Comparison of ENCODE assay signal across 9 cellular contexts in genomic region chr6:26184492-26184891, GRCh38.
DNase-seq lines count a peak whose midpoint lies in the region; ATAC-seq, FAIRE-seq and TF ChIP-seq lines count a peak whose summit lies in the region.
"Had no signal": no experiment of that assay in that cellular context is flagged by ENCODE, and none has a peak within 500 bp of the region (broad histone marks: within the 10 kb centered on the region; RNA-seq: fewer than 3 reads in every experiment).

No MANE protein-coding gene starts in this region.

- peak overlapping the region; percentile 78 for H3K27ac ChIP-seq in VCaP

- H3K4me3 ChIP-seq in fibroblast of villous mesenchyme (ENCODE audit: low read depth, low read length) (peak overlapping the region; percentile 60), retinal pigment epithelial cell (ENCODE audit: low read length) (peak overlapping the region; percentile 56)

- FAIRE-seq in GM18507 (lab: Jason Lieb, UNC): peak; percentile 45

- DNase-seq in GM18507 (ENCODE audit: extremely low spot score, insufficient read length, low read depth): no peak
- no peak for DNase-seq in fibroblast of villous mesenchyme (ENCODE audit: low read depth)
- DNase-seq in retinal pigment epithelial cell (ENCODE audit: low read depth): no peak
- no peak for DNase-seq in NCI-H2227 treated with DMSO at 0.1 percent for 48 hours (lab: John Stamatoyannopoulos, UW)
- DNase-seq in KG1 (lab: John Stamatoyannopoulos, UW): no peak
- DNase-seq: NCI-H345 had no signal

- no peak for TF ChIP-seq CTCF in VCaP (conservative IDR thresholded peaks at IDR 0.05)
- TF ChIP-seq CTCF in fibroblast of villous mesenchyme (IDR thresholded peaks at IDR 0.05; ENCODE audit: insufficient read depth, low read depth, low read length): no peak
- TF ChIP-seq CTCF in retinal pigment epithelial cell (conservative IDR thresholded peaks at IDR 0.05; ENCODE audit: low read depth, low read length): no peak

- ATAC-seq in GM19452 (IDR thresholded peaks at IDR 0.05; ENCODE audit: unreplicated experiment) (no peak), GM18858 (IDR thresholded peaks at IDR 0.05; ENCODE audit: unreplicated experiment) (no peak)
